ENCODE assay signal across 11 cellular contexts in genomic region chr17:75679706-75680201, GRCh38. TPM values are rescaled to one million over a fixed set of nuclear protein-coding genes. Genes with fewer than 3 reads are reported as not detected.
DNase-seq lines count a peak whose midpoint lies in the region; ATAC-seq and TF ChIP-seq lines count a peak whose summit lies in the region.
"Had no signal": no experiment of that assay in that cellular context is flagged by ENCODE, and none has a peak within 500 bp of the region (broad histone marks: within the 10 kb centered on the region; RNA-seq: fewer than 3 reads in every experiment).

No MANE protein-coding gene starts in this region.

- peak; percentile 79 for DNase-seq in Ammon's horn (ENCODE audit: low spot score)
- peak; percentile 43 for DNase-seq in NCI-H69 (lab: John Stamatoyannopoulos, UW)
- no peak for DNase-seq in esophagus muscularis mucosa (ENCODE audit: extremely low spot score)
- no peak for DNase-seq in iPS-NIHi7 (ENCODE audit: extremely low spot score)
- DNase-seq in ecto neural progenitor cell (ENCODE audit: low spot score), result no peak
- no peak for DNase-seq in hepatic stellate cell (ENCODE audit: low spot score)
- DNase-seq: DMS 273 treated with DMSO at 0.1 percent for 48 hours, RPMI8226 had no signal

- H3K27ac ChIP-seq in esophagus muscularis mucosa (replicated peaks in 1 of 4), result peak overlapping the region; percentile 48 to 60 (median 52)
- H3K27ac ChIP-seq in muscle layer of duodenum (ENCODE audit: low read length), result peak overlapping the region; percentile 49

- no peak for TF ChIP-seq EP300 in esophagus muscularis mucosa (IDR thresholded peaks at IDR 0.05)

- H3K4me1 ChIP-seq in esophagus muscularis mucosa (peaks cover 32 to 52% (median 43%) of the 10 kb centered on the region in 4 donors), muscle layer of duodenum (ENCODE audit: control insufficient read depth in 1 of 2, insufficient read depth in 2 of 2, low read length in 2 of 2) (peaks cover 0 to 12% of the 10 kb centered on the region in 2 donors)

- intact Hi-C loops in esophagus muscularis mucosa (cut with DNase I), result no loop called here

- peak in 1 of 3 experiments; percentile 13 for TF ChIP-seq CTCF in esophagus muscularis mucosa (IDR thresholded peaks at IDR 0.05)

- H3K4me3 ChIP-seq in esophagus muscularis mucosa (no peak overlapping the region), muscle layer of duodenum (ENCODE audit: low read depth in 1 of 2, low read length in 2 of 2) (no peak overlapping the region)

- peaks cover 0 to 40% (median 25%) of the 10 kb centered on the region in 4 donors for H3K36me3 ChIP-seq in esophagus muscularis mucosa
- peaks cover 0 to 11% of the 10 kb centered on the region in 2 donors for H3K36me3 ChIP-seq in muscle layer of duodenum (ENCODE audit: control insufficient read depth in 1 of 2, insufficient read depth in 2 of 2, low read length in 2 of 2)

- H3K27me3 ChIP-seq in esophagus muscularis mucosa (no peaks in the 10 kb centered on the region), muscle layer of duodenum (ENCODE audit: low read depth, low read length) (no peaks in the 10 kb centered on the region)

- no peak for TF ChIP-seq POLR2A in esophagus muscularis mucosa (IDR thresholded peaks at IDR 0.05; ENCODE audit: low read depth)

- no peaks in the 10 kb centered on the region for H3K9me3 ChIP-seq in esophagus muscularis mucosa
- no peaks in the 10 kb centered on the region for H3K9me3 ChIP-seq in muscle layer of duodenum (ENCODE audit: control insufficient read depth in 1 of 2, low read length in 2 of 2)

- ATAC-seq in GM19397 (IDR thresholded peaks at IDR 0.05; ENCODE audit: unreplicated experiment), result no peak

- WGBS in esophagus muscularis mucosa, result 60% methylated on average over 11 of the region's 11 CpGs

RNA-seq across cellular contexts. Expression of gene SAP30BP, which starts 12.6 kb away (rescaled TPM):
- total RNA-seq in esophagus muscularis mucosa, result 10 to 100 TPM; 50.3 to 81.3 (median 77.6) TPM

RNA-seq across cellular contexts. Expression of gene RECQL5, which starts 12.8 kb away (rescaled TPM):
- total RNA-seq in esophagus muscularis mucosa, result 10 to 100 TPM in 3 of 4 donors, 1 to 10 TPM in 1; 6.3 to 14.7 (median 11.9) TPM

RNA-seq across cellular contexts. Expression of gene ITGB4, which starts 41.5 kb away (rescaled TPM):
- 10 to 100 TPM; 36.5 to 57.4 (median 46.6) TPM for total RNA-seq in esophagus muscularis mucosa

RNA-seq across cellular contexts. Expression of gene SMIM5, which starts 46.5 kb away (rescaled TPM):
- 1 to 10 TPM; 4.3 to 6.6 (median 5.6) TPM for total RNA-seq in esophagus muscularis mucosa
- total RNA-seq: activated T-helper 1 cell treated with anti-CD3 and anti-CD28 coated beads, Interleukin-12 subunit alpha, Interleukin-12 subunit beta, Interleukin-2, Interleukin-4 antibody, amounts not matched to agents 30 ng/mL and 10 ng/mL and 1 ng/mL, durations not matched to agents 14 hours and 24 hours and 36 hours had no signal

Comparison
In these comparisons a context has a peak if more than half of its experiments do, and no peak if none do; other contexts are left out.
1. DNase-seq: peak in Ammon's horn (single experiment) and NCI-H69 (single experiment); none in esophagus muscularis mucosa (single experiment), iPS-NIHi7 (single experiment), ecto neural progenitor cell (single experiment) and hepatic stellate cell (single experiment).